Comparison of ENCODE assay signal across 24 cellular contexts in the genomic region with DNA sequence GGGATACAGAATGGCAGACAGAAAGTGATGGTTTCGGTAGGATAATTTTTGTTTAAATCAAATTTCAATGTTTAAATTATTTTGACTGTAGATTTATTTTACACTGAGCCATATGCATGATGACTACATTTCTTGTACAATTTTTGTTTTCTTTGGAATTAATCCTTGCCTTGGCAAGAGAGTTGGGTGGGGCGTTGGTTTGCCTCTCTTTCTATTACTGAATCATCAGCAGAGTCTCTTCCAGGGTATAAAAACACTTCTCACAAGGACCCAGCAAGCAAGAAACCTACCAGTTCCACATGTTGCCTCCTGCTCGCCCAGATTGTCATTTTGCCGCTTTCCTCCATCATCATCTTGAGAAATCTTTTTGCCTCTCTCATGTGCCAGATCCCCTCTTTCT.
"Had no signal": no experiment of that assay in that cellular context is flagged by ENCODE, and none has a peak within 500 bp of the region (broad histone marks: within the 10 kb centered on the region; RNA-seq: fewer than 3 reads in every experiment).

No MANE protein-coding gene starts in this region.

- H3K9me3 ChIP-seq: body of pancreas, colonic mucosa, gastroesophageal sphincter, left ventricle myocardium inferior, right atrium auricular region, vagina had no signal

- ATAC-seq: activated CD8-positive, alpha-beta memory T cell treated with anti-CD3 and anti-CD28 coated beads, Interleukin-2, amount 10 ng/mL, durations not matched to agents 7 days and 5 days; body of pancreas; gastroesophageal sphincter; heart left ventricle; stimulated activated naive CD8-positive, alpha-beta T cell treated with anti-CD3 and anti-CD28 coated beads, Interleukin-15, amount 100 ng/mL, for 72 hours; T-cell; WTC11 had no signal

- H3K4me3 ChIP-seq: body of pancreas, colonic mucosa, gastroesophageal sphincter, heart left ventricle, left ventricle myocardium inferior, right atrium auricular region, vagina had no signal

- H3K27me3 ChIP-seq: body of pancreas, colonic mucosa, gastroesophageal sphincter, heart left ventricle, right atrium auricular region, vagina had no signal

- H3K4me1 Mint-ChIP-seq: activated CD4-positive, alpha-beta memory T cell treated with anti-CD3 and anti-CD28 coated beads, Interleukin-2, amount 10 ng/mL, durations not matched to agents 7 days and 5 days; activated CD8-positive, alpha-beta memory T cell treated with anti-CD3 and anti-CD28 coated beads, Interleukin-2, amount 10 ng/mL, durations not matched to agents 7 days and 5 days; activated naive CD8-positive, alpha-beta T cell treated with anti-CD3 and anti-CD28 coated beads for 36 hours; stimulated activated naive CD8-positive, alpha-beta T cell treated with anti-CD3 and anti-CD28 coated beads, Interleukin-15, amount 100 ng/mL, for 72 hours; T-cell had no signal

- H3K36me3 ChIP-seq: colonic mucosa, gastroesophageal sphincter, heart left ventricle, left ventricle myocardium inferior, right atrium auricular region, vagina had no signal

- H3K36me3 Mint-ChIP-seq: activated CD8-positive, alpha-beta memory T cell treated with anti-CD3 and anti-CD28 coated beads, Interleukin-2, amount 10 ng/mL, durations not matched to agents 7 days and 5 days; activated naive CD8-positive, alpha-beta T cell treated with anti-CD3 and anti-CD28 coated beads for 36 hours; T-cell; WTC11 had no signal

- H3K4me3 Mint-ChIP-seq: activated CD4-positive, alpha-beta memory T cell treated with anti-CD3 and anti-CD28 coated beads, Interleukin-2, amount 10 ng/mL, durations not matched to agents 7 days and 5 days; activated CD8-positive, alpha-beta memory T cell treated with anti-CD3 and anti-CD28 coated beads, Interleukin-2, amount 10 ng/mL, durations not matched to agents 7 days and 5 days; activated naive CD8-positive, alpha-beta T cell treated with anti-CD3 and anti-CD28 coated beads for 36 hours; stimulated activated naive CD8-positive, alpha-beta T cell treated with anti-CD3 and anti-CD28 coated beads, Interleukin-15, amount 100 ng/mL, for 72 hours; T-cell; WTC11 had no signal

- H3K27me3 Mint-ChIP-seq: activated CD4-positive, alpha-beta memory T cell treated with anti-CD3 and anti-CD28 coated beads, Interleukin-2, amount 10 ng/mL, durations not matched to agents 7 days and 5 days; activated CD8-positive, alpha-beta memory T cell treated with anti-CD3 and anti-CD28 coated beads, Interleukin-2, amount 10 ng/mL, durations not matched to agents 7 days and 5 days; stimulated activated naive CD8-positive, alpha-beta T cell treated with anti-CD3 and anti-CD28 coated beads, Interleukin-15, amount 100 ng/mL, for 72 hours; T-cell had no signal

- DNase-seq: activated CD4-positive, alpha-beta memory T cell treated with anti-CD3 and anti-CD28 coated beads, Interleukin-2, amount 10 ng/mL, durations not matched to agents 7 days and 5 days; activated CD4-positive, alpha-beta T cell treated with anti-CD3 and anti-CD28 coated beads for 4 hours; activated CD8-positive, alpha-beta memory T cell treated with anti-CD3 and anti-CD28 coated beads, Interleukin-2, amount 10 ng/mL, durations not matched to agents 7 days and 5 days; activated naive CD4-positive, alpha-beta T cell; activated naive CD8-positive, alpha-beta T cell treated with anti-CD3 and anti-CD28 coated beads for 36 hours; amniotic stem cell; body of pancreas; central memory CD4-positive, alpha-beta T cell; colonic mucosa; erythroblast; heart left ventricle; kidney glomerular epithelial cell; left ventricle myocardium inferior; mammary epithelial cell; small intestine; stimulated activated CD4-positive, alpha-beta T cell treated with anti-CD3 and anti-CD28 coated beads, Interleukin-4, amount 100 ng/mL, for 1 hour; stimulated activated naive CD8-positive, alpha-beta T cell treated with anti-CD3 and anti-CD28 coated beads, Interleukin-15, amount 100 ng/mL, for 72 hours; T-cell; trophoblast cell had no signal

- H3K9me3 Mint-ChIP-seq: activated CD4-positive, alpha-beta memory T cell treated with anti-CD3 and anti-CD28 coated beads, Interleukin-2, amount 10 ng/mL, durations not matched to agents 7 days and 5 days; activated naive CD8-positive, alpha-beta T cell treated with anti-CD3 and anti-CD28 coated beads for 36 hours; stimulated activated naive CD8-positive, alpha-beta T cell treated with anti-CD3 and anti-CD28 coated beads, Interleukin-15, amount 100 ng/mL, for 72 hours; T-cell; WTC11 had no signal

- H3K4me1 ChIP-seq: body of pancreas, colonic mucosa, gastroesophageal sphincter, heart left ventricle, left ventricle myocardium inferior, right atrium auricular region, vagina had no signal

- H3K27ac Mint-ChIP-seq: activated CD4-positive, alpha-beta memory T cell treated with anti-CD3 and anti-CD28 coated beads, Interleukin-2, amount 10 ng/mL, durations not matched to agents 7 days and 5 days; activated CD8-positive, alpha-beta memory T cell treated with anti-CD3 and anti-CD28 coated beads, Interleukin-2, amount 10 ng/mL, durations not matched to agents 7 days and 5 days; activated naive CD8-positive, alpha-beta T cell treated with anti-CD3 and anti-CD28 coated beads for 36 hours; progenitor cell of endocrine pancreas; stimulated activated naive CD8-positive, alpha-beta T cell treated with anti-CD3 and anti-CD28 coated beads, Interleukin-15, amount 100 ng/mL, for 72 hours; T-cell; WTC11 had no signal

- H3K27ac ChIP-seq: body of pancreas, colonic mucosa, gastroesophageal sphincter, heart left ventricle, left ventricle myocardium inferior, right atrium auricular region, vagina had no signal
